25 cellular contexts compared by ENCODE assay signal in the genomic region with DNA sequence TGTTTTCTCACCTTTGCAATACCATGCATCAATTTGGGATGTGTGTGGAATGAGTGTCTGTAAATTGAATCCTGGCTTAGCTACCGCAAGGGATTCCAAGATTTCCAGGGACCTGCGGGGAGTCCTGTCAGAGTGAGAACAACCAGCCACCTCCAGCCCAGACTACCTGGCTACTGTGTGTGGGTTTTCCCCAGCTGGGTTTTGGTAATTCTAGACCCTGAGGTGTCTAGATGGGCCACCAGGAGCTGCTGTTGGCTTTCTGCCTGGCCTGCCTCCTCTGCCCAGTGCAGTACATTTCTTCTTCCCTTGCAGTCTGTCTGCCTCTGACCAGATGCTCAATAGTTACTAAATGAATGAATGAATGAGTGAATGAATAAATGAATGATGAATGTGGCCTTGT. TPM values are rescaled to one million over a fixed set of nuclear protein-coding genes. Genes with fewer than 3 reads are reported as not detected.
"Had no signal": no experiment of that assay in that cellular context is flagged by ENCODE, and none has a peak within 500 bp of the region (broad histone marks: within the 10 kb centered on the region; RNA-seq: fewer than 3 reads in every experiment).

No MANE protein-coding gene starts in this region.

- H3K9ac ChIP-seq: neural progenitor cell, parathyroid adenoma had no signal

- H3K27ac Mint-ChIP-seq: dendritic cell treated with granulocyte-macrophage colony-stimulating factor and Interleukin-4, amounts not matched to agents 40 ng/mL and 50 ng/mL, for 4 days; naive thymus-derived CD4-positive, alpha-beta T cell; nephron; neural progenitor cell; progenitor cell of endocrine pancreas; stimulated activated naive B cell treated with anti-CD40 and anti-IgM and Interleukin-4, amounts not matched to agents 10 μg/mL and 1 μg/mL and 100 μg/mL, for 72 hours; stimulated activated naive CD8-positive, alpha-beta T cell treated with anti-CD3 and anti-CD28 coated beads, Interleukin-15, Interleukin-2, amounts not matched to agents 100 ng/mL and 50 ng/mL, for 24 hours had no signal

- H3K9me3 ChIP-seq: esophagus muscularis mucosa, gastroesophageal sphincter, heart left ventricle, left lung, right lobe of liver, thoracic aorta, tibial nerve, upper lobe of left lung had no signal

- H3K4me1 ChIP-seq: foreskin keratinocyte, neural progenitor cell, parathyroid adenoma, right lobe of liver, upper lobe of left lung had no signal

- H3K36me3 Mint-ChIP-seq: naive thymus-derived CD4-positive, alpha-beta T cell; neural progenitor cell; stimulated activated naive B cell treated with anti-CD40 and anti-IgM and Interleukin-4, amounts not matched to agents 10 μg/mL and 1 μg/mL and 100 μg/mL, for 72 hours had no signal

- H2AFZ ChIP-seq: hepatocyte, neural progenitor cell, parathyroid adenoma had no signal

- H3K4me2 ChIP-seq: hepatocyte, neural progenitor cell had no signal

- DNase-seq: effector CD8-positive, alpha-beta T cell; foreskin keratinocyte; heart left ventricle; left cardiac atrium; left lung; mesendoderm; midbrain; naive thymus-derived CD4-positive, alpha-beta T cell; right lobe of liver; small intestine; stimulated activated CD4-positive, alpha-beta T cell treated with anti-CD3 and anti-CD28 coated beads, Interleukin-15, amount 100 ng/mL, for 24 hours; stimulated activated CD4-positive, alpha-beta T cell treated with anti-CD3 and anti-CD28 coated beads, Interleukin-2, amount 100 ng/mL, for 48 hours; stimulated activated naive B cell treated with anti-CD40 and anti-IgM and Interleukin-4, amounts not matched to agents 10 μg/mL and 1 μg/mL and 100 μg/mL, for 72 hours; upper lobe of left lung had no signal

- H3K4me3 ChIP-seq: esophagus muscularis mucosa, gastroesophageal sphincter, heart left ventricle, hepatocyte, left lung, neural progenitor cell, right lobe of liver, thoracic aorta, tibial nerve, upper lobe of left lung had no signal

- H3K36me3 ChIP-seq: esophagus muscularis mucosa, gastroesophageal sphincter, heart left ventricle, left lung, neural progenitor cell, right lobe of liver, thoracic aorta, tibial nerve, upper lobe of left lung had no signal

- H3K27ac ChIP-seq: esophagus muscularis mucosa, foreskin keratinocyte, gastroesophageal sphincter, heart left ventricle, hepatocyte, left lung, neural progenitor cell, parathyroid adenoma, right lobe of liver, thoracic aorta, tibial nerve, upper lobe of left lung had no signal

- H3K9me3 Mint-ChIP-seq: dendritic cell treated with granulocyte-macrophage colony-stimulating factor and Interleukin-4, amounts not matched to agents 40 ng/mL and 50 ng/mL, for 4 days; nephron; neural progenitor cell; stimulated activated naive B cell treated with anti-CD40 and anti-IgM and Interleukin-4, amounts not matched to agents 10 μg/mL and 1 μg/mL and 100 μg/mL, for 72 hours; stimulated activated naive CD8-positive, alpha-beta T cell treated with anti-CD3 and anti-CD28 coated beads, Interleukin-15, Interleukin-2, amounts not matched to agents 100 ng/mL and 50 ng/mL, for 24 hours had no signal

- ATAC-seq: foreskin keratinocyte; gastroesophageal sphincter; heart left ventricle; left cardiac atrium; left lung; naive thymus-derived CD4-positive, alpha-beta T cell; right lobe of liver; stimulated activated naive B cell treated with anti-CD40 and anti-IgM and Interleukin-4, amounts not matched to agents 10 μg/mL and 1 μg/mL and 100 μg/mL, for 72 hours had no signal

- H3K27me3 ChIP-seq: heart left ventricle, hepatocyte, right lobe of liver, tibial nerve, upper lobe of left lung had no signal

- H3K4me1 Mint-ChIP-seq: stimulated activated naive B cell treated with anti-CD40 and anti-IgM and Interleukin-4, amounts not matched to agents 10 μg/mL and 1 μg/mL and 100 μg/mL, for 72 hours had no signal

- H3K4me3 Mint-ChIP-seq: dendritic cell treated with granulocyte-macrophage colony-stimulating factor and Interleukin-4, amounts not matched to agents 40 ng/mL and 50 ng/mL, for 4 days; naive thymus-derived CD4-positive, alpha-beta T cell; nephron; neural progenitor cell; stimulated activated naive B cell treated with anti-CD40 and anti-IgM and Interleukin-4, amounts not matched to agents 10 μg/mL and 1 μg/mL and 100 μg/mL, for 72 hours; stimulated activated naive CD8-positive, alpha-beta T cell treated with anti-CD3 and anti-CD28 coated beads, Interleukin-15, Interleukin-2, amounts not matched to agents 100 ng/mL and 50 ng/mL, for 24 hours had no signal

RNA-seq across cellular contexts. Expression of gene CORO2B, which starts 32.5 kb away (rescaled TPM):
- polyA plus RNA-seq: naive thymus-derived CD4-positive, alpha-beta T cell had no signal
